ENCODE assay signal across 8 cellular contexts in genomic region chr12:119938049-119938667, GRCh38. TPM values are rescaled to one million over a fixed set of nuclear protein-coding genes. Genes with fewer than 3 reads are reported as not detected.
DNase-seq lines count a peak whose midpoint lies in the region; ATAC-seq, FAIRE-seq and TF ChIP-seq lines count a peak whose summit lies in the region.

No MANE protein-coding gene starts in this region.

- H3K36me3 Mint-ChIP-seq in activated CD4-positive, alpha-beta T cell treated with anti-CD3 and anti-CD28 coated beads, Interleukin-2, amount 10 ng/mL, durations not matched to agents 24 days and 14 days (ENCODE audit: low read depth): no peaks in the 10 kb centered on the region

- intact Hi-C loops in activated CD4-positive, alpha-beta T cell treated with anti-CD3 and anti-CD28 coated beads, Interleukin-2, amount 10 ng/mL, durations not matched to agents 24 days and 14 days (cut with micrococcal nuclease): no loop called here

- no peak overlapping the region for H3K27ac Mint-ChIP-seq in activated CD4-positive, alpha-beta T cell treated with anti-CD3 and anti-CD28 coated beads, Interleukin-2, amount 10 ng/mL, durations not matched to agents 24 days and 14 days

- no peak overlapping the region for H3K4me3 ChIP-seq in coronary artery

- no peak for TF ChIP-seq POLR2A in GM12891 (IDR thresholded peaks at IDR 0.05; ENCODE audit: low read depth, low read length)

- FAIRE-seq in A204.1 (lab: Jason Lieb, UNC) (peak; percentile 93), GM12891 (lab: Jason Lieb, UNC) (peak; percentile 75)

- peaks cover 13% of the 10 kb centered on the region for H3K27me3 Mint-ChIP-seq in activated CD4-positive, alpha-beta T cell treated with anti-CD3 and anti-CD28 coated beads, Interleukin-2, amount 10 ng/mL, durations not matched to agents 24 days and 14 days

- no peaks in the 10 kb centered on the region for H3K9me3 Mint-ChIP-seq in activated CD4-positive, alpha-beta T cell treated with anti-CD3 and anti-CD28 coated beads, Interleukin-2, amount 10 ng/mL, durations not matched to agents 24 days and 14 days

- peak; percentile 45 for DNase-seq in GM12891 (ENCODE audit: insufficient read length, low spot score)
- peak; percentile 51 for DNase-seq in NCI-H2171 treated with DMSO at 0.1 percent for 48 hours (lab: John Stamatoyannopoulos, UW)
- DNase-seq in activated CD4-positive, alpha-beta T cell treated with anti-CD3 and anti-CD28 coated beads, Interleukin-2, amount 10 ng/mL, durations not matched to agents 24 days and 14 days: peak; percentile 90
- DNase-seq in coronary artery (ENCODE audit: low spot score): no peak
- peak; percentile 69 to 73 for DNase-seq in lung microvascular endothelial cell (ENCODE audit: low read depth in 2 of 2)
- peak; percentile 47 for DNase-seq in stimulated activated CD8-positive, alpha-beta memory T cell treated with anti-CD3 and anti-CD28 coated beads, Interleukin-15, amount 100 ng/mL, for 24 hours (ENCODE audit: low read depth)

- ATAC-seq in HG02884 (IDR thresholded peaks at IDR 0.05; ENCODE audit: unreplicated experiment): no peak

- H3K27ac ChIP-seq in coronary artery: no peak overlapping the region

- H3K4me1 Mint-ChIP-seq in activated CD4-positive, alpha-beta T cell treated with anti-CD3 and anti-CD28 coated beads, Interleukin-2, amount 10 ng/mL, durations not matched to agents 24 days and 14 days: no peaks in the 10 kb centered on the region

- TF ChIP-seq CTCF in coronary artery (IDR thresholded peaks at IDR 0.05): peak; percentile 71

- H3K4me3 Mint-ChIP-seq in activated CD4-positive, alpha-beta T cell treated with anti-CD3 and anti-CD28 coated beads, Interleukin-2, amount 10 ng/mL, durations not matched to agents 24 days and 14 days: no peak overlapping the region

TF ChIP-seq in GM12891, 5 proteins besides CTCF, POLR2A, EP300 and RAD21:
- TF ChIP-seq PAX5 (IDR thresholded peaks at IDR 0.05; ENCODE audit: insufficient read depth, low read length, severe bottlenecking) (no peak), TAF1 (IDR thresholded peaks at IDR 0.05; ENCODE audit: low read depth, low read length) (no peak), SPI1 (IDR thresholded peaks at IDR 0.05; ENCODE audit: low read depth, low read length) (no peak), POLR2AphosphoS5 (IDR thresholded peaks at IDR 0.05; ENCODE audit: low read depth, low read length) (no peak), POU2F2 (IDR thresholded peaks at IDR 0.05; ENCODE audit: low read depth, low read length) (no peak)

RNA-seq across cellular contexts. Expression of gene BICDL1, which starts 50.9 kb away (rescaled TPM):
- polyA plus RNA-seq in GM12891 (2012; ENCODE audit: low read depth, missing spikeins): 2.0 TPM
- 148 and 154 TPM in 2 replicates for total RNA-seq in activated CD4-positive, alpha-beta T cell treated with anti-CD3 and anti-CD28 coated beads, Interleukin-2, amount 10 ng/mL, durations not matched to agents 24 days and 14 days
- total RNA-seq in lung microvascular endothelial cell: under 0.01 TPM in 2 replicates

Comparison
In these comparisons a context has a peak if more than half of its experiments do, and no peak if none do; other contexts are left out.
1. RNA of gene BICDL1, which starts 50.9 kb away (total RNA-seq): 148 to 154 TPM in activated CD4-positive, alpha-beta T cell treated with anti-CD3 and anti-CD28 coated beads, Interleukin-2, amount 10 ng/mL, durations not matched to agents 24 days and 14 days; under 0.01 TPM in lung microvascular endothelial cell; every median in the first group is over 100 times any median in the second.